17 cellular contexts compared by ENCODE assay signal in genomic region chr6:156379392-156379910, GRCh38.
"Had no signal": no experiment of that assay in that cellular context is flagged by ENCODE, and none has a peak within 500 bp of the region (broad histone marks: within the 10 kb centered on the region; RNA-seq: fewer than 3 reads in every experiment).

No MANE protein-coding gene starts in this region.

- H3K36me3 Mint-ChIP-seq: brain, mesothelial cell of epicardium had no signal

- H3K27me3 Mint-ChIP-seq: activated naive CD8-positive, alpha-beta T cell treated with anti-CD3 and anti-CD28 coated beads, Interleukin-2, amount 50 U/mL, for 24 hours; brain; stimulated activated naive CD8-positive, alpha-beta T cell treated with anti-CD3 and anti-CD28 coated beads, Interleukin-15, amount 100 ng/mL, for 72 hours had no signal

- H3K27me3 ChIP-seq: esophagus squamous epithelium had no signal

- DNase-seq: activated CD4-positive, alpha-beta T cell treated with anti-CD3 and anti-CD28 coated beads, Interleukin-2, amount 50 U/mL, for 1 hour; activated naive CD4-positive, alpha-beta T cell treated with anti-CD3 and anti-CD28 coated beads for 36 hours; activated naive CD8-positive, alpha-beta T cell treated with anti-CD3 and anti-CD28 coated beads, Interleukin-2, amount 50 U/mL, for 24 hours; activated T-cell treated with anti-CD3 and anti-CD28 coated beads for 4 hours; cortex of kidney; effector CD8-positive, alpha-beta T cell; esophagus squamous epithelium; hypothalamus; stimulated activated CD4-positive, alpha-beta T cell treated with anti-CD3 and anti-CD28 coated beads, Interleukin-1b, Interleukin-23, amount 100 ng/mL, for 48 hours; stimulated activated naive CD8-positive, alpha-beta T cell treated with anti-CD3 and anti-CD28 coated beads, Interleukin-15, amount 100 ng/mL, for 72 hours had no signal

- H3K4me1 Mint-ChIP-seq: activated naive CD8-positive, alpha-beta T cell treated with anti-CD3 and anti-CD28 coated beads, Interleukin-2, amount 50 U/mL, for 24 hours; central memory CD8-positive, alpha-beta T cell; stimulated activated naive CD8-positive, alpha-beta T cell treated with anti-CD3 and anti-CD28 coated beads, Interleukin-15, amount 100 ng/mL, for 72 hours had no signal

- H3K27ac Mint-ChIP-seq: activated naive CD4-positive, alpha-beta T cell treated with anti-CD3 and anti-CD28 coated beads for 36 hours; activated naive CD8-positive, alpha-beta T cell treated with anti-CD3 and anti-CD28 coated beads, Interleukin-2, amount 50 U/mL, for 24 hours; activated T-helper 2 cell treated with anti-CD3 and anti-CD28 coated beads, Interferon-gamma antibody, Interleukin-2, Interleukin-4, amounts not matched to agents 10 μg/mL and 5 μg/mL and 100 μg/mL, durations not matched to agents 14 hours and 24 hours and 36 hours; brain; mesothelial cell of epicardium; stimulated activated naive CD8-positive, alpha-beta T cell treated with anti-CD3 and anti-CD28 coated beads, Interleukin-15, amount 100 ng/mL, for 72 hours had no signal

- H3K4me3 ChIP-seq: esophagus squamous epithelium had no signal

- H3K4me3 Mint-ChIP-seq: activated naive CD4-positive, alpha-beta T cell treated with anti-CD3 and anti-CD28 coated beads for 36 hours; activated naive CD8-positive, alpha-beta T cell treated with anti-CD3 and anti-CD28 coated beads, Interleukin-2, amount 50 U/mL, for 24 hours; brain; central memory CD8-positive, alpha-beta T cell; mesothelial cell of epicardium; stimulated activated naive CD8-positive, alpha-beta T cell treated with anti-CD3 and anti-CD28 coated beads, Interleukin-15, amount 100 ng/mL, for 72 hours had no signal

- H3K36me3 ChIP-seq: esophagus squamous epithelium had no signal

- H3K27ac ChIP-seq: esophagus squamous epithelium had no signal

- H3K9me3 ChIP-seq: esophagus squamous epithelium had no signal

- H3K9me3 Mint-ChIP-seq: activated naive CD4-positive, alpha-beta T cell treated with anti-CD3 and anti-CD28 coated beads for 36 hours; activated naive CD8-positive, alpha-beta T cell treated with anti-CD3 and anti-CD28 coated beads, Interleukin-2, amount 50 U/mL, for 24 hours; activated T-helper 2 cell treated with anti-CD3 and anti-CD28 coated beads, Interferon-gamma antibody, Interleukin-2, Interleukin-4, amounts not matched to agents 10 μg/mL and 5 μg/mL and 100 μg/mL, durations not matched to agents 14 hours and 24 hours and 36 hours; central memory CD8-positive, alpha-beta T cell; mesothelial cell of epicardium; stimulated activated naive CD8-positive, alpha-beta T cell treated with anti-CD3 and anti-CD28 coated beads, Interleukin-15, amount 100 ng/mL, for 72 hours had no signal

- ATAC-seq: activated CD4-positive, CD25-positive, alpha-beta regulatory T cell treated with anti-CD3 and anti-CD28 coated beads, Interleukin-2, amount 50 U/mL, for 24 hours; activated naive CD8-positive, alpha-beta T cell treated with anti-CD3 and anti-CD28 coated beads, Interleukin-2, amount 50 U/mL, for 24 hours; sciatic nerve had no signal

- FAIRE-seq: endothelial cell of umbilical vein had no signal

- H3K4me1 ChIP-seq: esophagus squamous epithelium had no signal
